In genomic region chr4:74080351-74080750, GRCh38 we compare ENCODE assay signal across 3 cellular contexts. TPM values are rescaled to one million over a fixed set of nuclear protein-coding genes. Genes with fewer than 3 reads are reported as not detected.
"Had no signal": no experiment of that assay in that cellular context is flagged by ENCODE, and none has a peak within 500 bp of the region (broad histone marks: within the 10 kb centered on the region; RNA-seq: fewer than 3 reads in every experiment).

No MANE protein-coding gene starts in this region.

RNA-seq across cellular contexts. Expression of gene CXCL2, which starts 18.6 kb away (rescaled TPM):
- total RNA-seq: HT1080 had no signal
- polyA plus RNA-seq: HepG2, IgD-negative memory B cell had no signal

RNA-seq across cellular contexts. Expression of gene CXCL3, which starts 41.9 kb away (rescaled TPM):
- polyA plus RNA-seq: HepG2, IgD-negative memory B cell had no signal
